In genomic region chr11:130846606-130847005, GRCh38 we compare ENCODE assay signal across 1 cellular context.
TF ChIP-seq lines count a peak whose summit lies in the region.

No MANE protein-coding gene starts in this region.

TF ChIP-seq in HepG2, 621 proteins besides CTCF, POLR2A, EP300 and RAD21:
- TF ChIP-seq ZBTB46 (CRISPR knock-in tag; IDR thresholded peaks at IDR 0.05; ENCODE audit: borderline replicate concordance): no peak
- TF ChIP-seq ELK4 (CRISPR knock-in tag; IDR thresholded peaks at IDR 0.05; ENCODE audit: borderline replicate concordance): no peak
- TF ChIP-seq SNAPC4 (CRISPR knock-in tag; IDR thresholded peaks at IDR 0.05): no peak
- no peak for TF ChIP-seq MTA3 (CRISPR knock-in tag; IDR thresholded peaks at IDR 0.05)
- no peak for TF ChIP-seq TOE1 (CRISPR knock-in tag; IDR thresholded peaks at IDR 0.05)
- TF ChIP-seq ZNF468 (CRISPR knock-in tag; IDR thresholded peaks at IDR 0.05): no peak
- TF ChIP-seq FUBP1 (CRISPR knock-in tag; IDR thresholded peaks at IDR 0.05; ENCODE audit: borderline replicate concordance): no peak
- no peak for TF ChIP-seq ATF7 (IDR thresholded peaks at IDR 0.05)
- TF ChIP-seq ATF7 (CRISPR knock-in tag; IDR thresholded peaks at IDR 0.05): no peak
- TF ChIP-seq ZNF83 (CRISPR knock-in tag; IDR thresholded peaks at IDR 0.05; ENCODE audit: borderline replicate concordance): no peak
- TF ChIP-seq ZNF484 (CRISPR knock-in tag; IDR thresholded peaks at IDR 0.05; ENCODE audit: borderline replicate concordance, low read depth): no peak
- no peak for TF ChIP-seq ZNF670 (CRISPR knock-in tag; IDR thresholded peaks at IDR 0.05; ENCODE audit: borderline replicate concordance)
- no peak for TF ChIP-seq LRRFIP1 (CRISPR knock-in tag; conservative IDR thresholded peaks at IDR 0.05)
- no peak for TF ChIP-seq ZNF598 (CRISPR knock-in tag; IDR thresholded peaks at IDR 0.05; ENCODE audit: borderline replicate concordance)
- no peak for TF ChIP-seq KLF6 (CRISPR knock-in tag; IDR thresholded peaks at IDR 0.05)
- no peak for TF ChIP-seq SRSF4 (IDR thresholded peaks at IDR 0.05; ENCODE audit: low read depth, low read length, poor library complexity, severe bottlenecking)
